Comparison of ENCODE assay signal across 1 cellular context in the genomic region with DNA sequence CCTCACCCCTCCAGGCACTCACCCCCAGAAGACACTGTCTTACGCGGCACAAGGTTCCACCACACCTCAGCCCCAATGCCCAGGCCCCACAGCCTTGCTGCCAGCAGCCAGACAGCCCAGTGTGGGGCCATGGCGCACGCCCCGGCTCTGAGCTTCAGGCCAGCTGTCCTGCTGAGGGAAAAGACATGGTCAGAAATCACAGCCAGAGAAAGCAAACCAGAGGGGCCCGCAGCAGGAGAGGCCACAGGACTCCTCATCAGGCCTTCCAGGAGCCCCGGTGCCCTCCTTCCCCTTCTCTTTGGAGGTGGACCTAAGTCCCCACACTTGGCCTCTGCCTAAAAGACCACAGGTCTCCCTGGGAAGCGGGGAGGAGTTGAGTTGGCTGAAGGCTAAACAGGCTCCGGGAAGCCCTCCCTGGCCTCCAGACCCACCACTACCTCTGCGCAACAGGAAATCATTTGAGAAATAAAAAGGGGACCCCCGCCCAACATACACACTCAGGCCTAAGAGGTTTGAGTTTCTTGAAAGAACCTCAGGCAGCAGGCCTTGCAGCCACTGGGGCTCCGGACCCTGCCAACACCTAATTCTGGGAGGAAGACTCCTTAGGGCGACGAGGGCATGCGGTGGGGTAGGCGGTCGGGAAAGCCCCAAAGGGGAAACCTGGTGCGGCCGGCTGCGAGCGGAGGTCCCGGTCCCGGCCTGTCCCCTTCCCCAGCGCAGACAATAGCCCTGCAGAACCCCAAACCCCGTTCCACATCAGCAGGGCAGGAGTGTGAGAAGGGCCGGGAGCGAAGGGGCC.
TF ChIP-seq lines count a peak whose summit lies in the region.

No MANE protein-coding gene starts in this region.

TF ChIP-seq in GM12878, 131 proteins besides CTCF, POLR2A, EP300 and RAD21 (continued from another document):
- TF ChIP-seq ZNF274 (IDR thresholded peaks at IDR 0.05; ENCODE audit: insufficient read depth, insufficient read length) (no peak), STAT1 (conservative IDR thresholded peaks at IDR 0.05) (no peak), RELA (IDR thresholded peaks at IDR 0.05; ENCODE audit: borderline replicate concordance, partially characterized antibody) (peak; percentile 67), IRF4 (IDR thresholded peaks at IDR 0.05; ENCODE audit: low read depth, low read length) (no peak), IKZF2 (IDR thresholded peaks at IDR 0.05) (peak; percentile 67 to 79; a peak in 3 of 4 replicates), CBX5 (IDR thresholded peaks at IDR 0.05; ENCODE audit: low read depth) (no peak), ATF7 (IDR thresholded peaks at IDR 0.05; ENCODE audit: low read depth) (no peak), BCL11A (IDR thresholded peaks at IDR 0.05; ENCODE audit: low read depth, low read length) (0 out of 2 replicates have a peak, but pooled peaks have one; percentile 6), MXI1 (IDR thresholded peaks at IDR 0.05; ENCODE audit: low read depth, low read length) (no peak)
- TF ChIP-seq, protein P1, sequence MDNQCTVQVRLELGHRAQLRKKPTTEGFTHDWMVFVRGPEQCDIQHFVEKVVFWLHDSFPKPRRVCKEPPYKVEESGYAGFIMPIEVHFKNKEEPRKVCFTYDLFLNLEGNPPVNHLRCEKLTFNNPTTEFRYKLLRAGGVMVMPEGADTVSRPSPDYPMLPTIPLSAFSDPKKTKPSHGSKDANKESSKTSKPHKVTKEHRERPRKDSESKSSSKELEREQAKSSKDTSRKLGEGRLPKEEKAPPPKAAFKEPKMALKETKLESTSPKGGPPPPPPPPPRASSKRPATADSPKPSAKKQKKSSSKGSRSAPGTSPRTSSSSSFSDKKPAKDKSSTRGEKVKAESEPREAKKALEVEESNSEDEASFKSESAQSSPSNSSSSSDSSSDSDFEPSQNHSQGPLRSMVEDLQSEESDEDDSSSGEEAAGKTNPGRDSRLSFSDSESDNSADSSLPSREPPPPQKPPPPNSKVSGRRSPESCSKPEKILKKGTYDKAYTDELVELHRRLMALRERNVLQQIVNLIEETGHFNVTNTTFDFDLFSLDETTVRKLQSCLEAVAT (IDR thresholded peaks at IDR 0.05) = 0 out of 2 replicates have a peak, but pooled peaks have one; percentile 14
- TF ChIP-seq, protein P2, sequence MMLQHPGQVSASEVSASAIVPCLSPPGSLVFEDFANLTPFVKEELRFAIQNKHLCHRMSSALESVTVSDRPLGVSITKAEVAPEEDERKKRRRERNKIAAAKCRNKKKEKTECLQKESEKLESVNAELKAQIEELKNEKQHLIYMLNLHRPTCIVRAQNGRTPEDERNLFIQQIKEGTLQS (IDR thresholded peaks at IDR 0.05; ENCODE audit: borderline replicate concordance, extremely low read depth, low read depth, low read length) = no peak
- TF ChIP-seq, protein P3, sequence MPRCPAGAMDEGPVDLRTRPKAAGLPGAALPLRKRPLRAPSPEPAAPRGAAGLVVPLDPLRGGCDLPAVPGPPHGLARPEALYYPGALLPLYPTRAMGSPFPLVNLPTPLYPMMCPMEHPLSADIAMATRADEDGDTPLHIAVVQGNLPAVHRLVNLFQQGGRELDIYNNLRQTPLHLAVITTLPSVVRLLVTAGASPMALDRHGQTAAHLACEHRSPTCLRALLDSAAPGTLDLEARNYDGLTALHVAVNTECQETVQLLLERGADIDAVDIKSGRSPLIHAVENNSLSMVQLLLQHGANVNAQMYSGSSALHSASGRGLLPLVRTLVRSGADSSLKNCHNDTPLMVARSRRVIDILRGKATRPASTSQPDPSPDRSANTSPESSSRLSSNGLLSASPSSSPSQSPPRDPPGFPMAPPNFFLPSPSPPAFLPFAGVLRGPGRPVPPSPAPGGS (IDR thresholded peaks at IDR 0.05; ENCODE audit: borderline replicate concordance, insufficient read depth, low read depth, low read length, poor library complexity, severe bottlenecking) = no peak
